9 cellular contexts compared by ENCODE assay signal in genomic region chr19:36962346-36962745, GRCh38. TPM values are rescaled to one million over a fixed set of nuclear protein-coding genes. Genes with fewer than 3 reads are reported as not detected.
"Had no signal": no experiment of that assay in that cellular context is flagged by ENCODE, and none has a peak within 500 bp of the region (broad histone marks: within the 10 kb centered on the region; RNA-seq: fewer than 3 reads in every experiment).

No MANE protein-coding gene starts in this region.

- H3K4me2 ChIP-seq: GM23338 had no signal

- H3K4me3 ChIP-seq: GM23248, GM23338, HAP-1 had no signal

- H3K27ac ChIP-seq: GM23248 had no signal

- H3K9ac ChIP-seq: GM23248 had no signal

- H2AFZ ChIP-seq: GM23248, GM23338 had no signal

- ATAC-seq: GM23338, HCT116 had no signal

- H3K4me1 ChIP-seq: HAP-1 had no signal

- DNase-seq: GM23248, GOT3, H7, H9, HCEC 1CT, HFFc6 had no signal

- H3K36me3 ChIP-seq: HAP-1 had no signal

RNA-seq across cellular contexts. Expression of gene ZNF829, which starts 46.3 kb away (rescaled TPM):
- total RNA-seq: H7 had no signal
